ENCODE assay signal across 13 cellular contexts in the genomic region with DNA sequence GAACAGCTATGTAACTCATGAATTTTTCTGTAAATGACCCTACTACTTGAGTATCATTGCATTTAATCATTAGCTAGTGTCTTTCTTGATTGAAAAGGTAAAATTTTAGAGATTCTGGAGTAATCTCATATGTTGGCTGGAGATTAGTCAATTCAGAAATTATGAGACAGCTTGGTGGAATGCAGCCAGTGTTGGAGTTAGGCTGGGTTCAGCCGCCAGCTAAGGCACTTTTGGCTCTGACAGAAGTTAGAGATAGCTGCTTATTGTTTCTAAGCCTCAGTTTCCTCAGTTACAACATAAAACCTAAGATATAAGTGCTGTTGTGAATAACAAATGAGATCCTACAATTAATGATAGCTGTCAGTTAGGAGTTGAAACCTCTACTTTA. TPM values are rescaled to one million over a fixed set of nuclear protein-coding genes. Genes with fewer than 3 reads are reported as not detected.
DNase-seq lines count a peak whose midpoint lies in the region; ATAC-seq and TF ChIP-seq lines count a peak whose summit lies in the region.
"Had no signal": no experiment of that assay in that cellular context is flagged by ENCODE, and none has a peak within 500 bp of the region (broad histone marks: within the 10 kb centered on the region; RNA-seq: fewer than 3 reads in every experiment).

No MANE protein-coding gene starts in this region.

- peak; percentile 50 for ATAC-seq in foreskin keratinocyte
- ATAC-seq in HG03460 (IDR thresholded peaks at IDR 0.05; ENCODE audit: unreplicated experiment) = no peak

- H3K9me3 Mint-ChIP-seq in brain = no peaks in the 10 kb centered on the region
- H3K9me3 Mint-ChIP-seq: CD8-positive, alpha-beta memory T cell; memory B cell; natural killer cell treated with Interleukin-12 subunit alpha and Interleukin-12 subunit beta and Interleukin-15 and Interleukin-18, amount 100 ng/mL, for 72 hours had no signal

- H3K27ac ChIP-seq in foreskin keratinocyte = no peak overlapping the region
- H3K27ac ChIP-seq: SJSA1 had no signal

- H3K36me3 Mint-ChIP-seq in brain = peaks cover 26% of the 10 kb centered on the region
- H3K36me3 Mint-ChIP-seq: natural killer cell treated with Interleukin-12 subunit alpha and Interleukin-12 subunit beta and Interleukin-15 and Interleukin-18, amount 100 ng/mL, for 72 hours had no signal

- no peaks in the 10 kb centered on the region for H3K27me3 Mint-ChIP-seq in brain
- H3K27me3 Mint-ChIP-seq: activated CD8-positive, alpha-beta memory T cell treated with anti-CD3 and anti-CD28 coated beads, Interleukin-2, amount 10 ng/mL, durations not matched to agents 7 days and 5 days; CD8-positive, alpha-beta memory T cell; memory B cell; natural killer cell treated with Interleukin-12 subunit alpha and Interleukin-12 subunit beta and Interleukin-15 and Interleukin-18, amount 100 ng/mL, for 72 hours had no signal

- no peaks in the 10 kb centered on the region for H3K27me3 ChIP-seq in foreskin keratinocyte
- H3K27me3 ChIP-seq: SJSA1 had no signal

- no peak overlapping the region for H3K4me3 Mint-ChIP-seq in brain
- H3K4me3 Mint-ChIP-seq: activated CD8-positive, alpha-beta memory T cell treated with anti-CD3 and anti-CD28 coated beads, Interleukin-2, amount 10 ng/mL, durations not matched to agents 7 days and 5 days; CD8-positive, alpha-beta memory T cell; memory B cell; natural killer cell treated with Interleukin-12 subunit alpha and Interleukin-12 subunit beta and Interleukin-15 and Interleukin-18, amount 100 ng/mL, for 72 hours had no signal

- DNase-seq in EL = peak; percentile 62
- peak; percentile 69 to 76 for DNase-seq in NCI-H446 (lab: John Stamatoyannopoulos, UW)
- DNase-seq in foreskin keratinocyte = peak in 1 of 2 donors; percentile 45
- DNase-seq in activated CD4-positive, CD25-positive, alpha-beta regulatory T cell (lab: John Stamatoyannopoulos, UW) = no peak
- DNase-seq in activated T-cell treated with anti-CD3 and anti-CD28 coated beads, Interleukin-2, amount 50 U/mL, for 48 hours = no peak
- no peak for DNase-seq in LoVo (ENCODE audit: low spot score)

- peak overlapping the region in 4 of 5 experiments; percentile 10 to 61 (median 38) for H3K27ac Mint-ChIP-seq in brain
- H3K27ac Mint-ChIP-seq: activated CD8-positive, alpha-beta memory T cell treated with anti-CD3 and anti-CD28 coated beads, Interleukin-2, amount 10 ng/mL, durations not matched to agents 7 days and 5 days; memory B cell; natural killer cell treated with Interleukin-12 subunit alpha and Interleukin-12 subunit beta and Interleukin-15 and Interleukin-18, amount 100 ng/mL, for 72 hours had no signal

- peaks cover 12% of the 10 kb centered on the region for H3K4me1 Mint-ChIP-seq in brain
- H3K4me1 Mint-ChIP-seq: memory B cell had no signal

- H3K4me1 ChIP-seq in foreskin keratinocyte = peaks cover 6% of the 10 kb centered on the region

- TF ChIP-seq CTCF in brain (conservative IDR thresholded peaks at IDR 0.05) = no peak
- TF ChIP-seq CTCF in foreskin keratinocyte (conservative IDR thresholded peaks at IDR 0.05) = no peak

RNA-seq across cellular contexts. Expression of a gene that starts 49.4 kb away (rescaled TPM):
- polyA plus RNA-seq in brain (ENCODE audit: insufficient read depth, low read depth, low replicate concordance) = 20.0 TPM
- 21.7 and 23.6 TPM in 2 replicates for total RNA-seq in foreskin keratinocyte
- polyA plus RNA-seq in foreskin keratinocyte = 18.8 and 21.2 TPM in 2 replicates

Comparison
In these comparisons a context has a peak if more than half of its experiments do, and no peak if none do; other contexts are left out.
1. DNase-seq: peak in EL (single experiment) and NCI-H446 (2 of 2); none in activated CD4-positive, CD25-positive, alpha-beta regulatory T cell (0 of 4), activated T-cell treated with anti-CD3 and anti-CD28 coated beads, Interleukin-2, amount 50 U/mL, for 48 hours (0 of 2) and LoVo (single experiment).